ENCODE assay signal across 19 cellular contexts in genomic region chr5:52804978-52805377, GRCh38. TPM values are rescaled to one million over a fixed set of nuclear protein-coding genes. Genes with fewer than 3 reads are reported as not detected.
A peak's percentile ranks its signal among the peaks of the same experiment; 100 is the strongest.
DNase-seq lines count a peak whose midpoint lies in the region; ATAC-seq and TF ChIP-seq lines count a peak whose summit lies in the region.
"Had no signal": no experiment of that assay in that cellular context is flagged by ENCODE, and none has a peak within 500 bp of the region (broad histone marks: within the 10 kb centered on the region; RNA-seq: fewer than 3 reads in every experiment).

No MANE protein-coding gene starts in this region.

- peak overlapping the region; percentile 1 for H3K27ac Mint-ChIP-seq in CD8-positive, alpha-beta T cell
- H3K27ac Mint-ChIP-seq in neural progenitor cell: no peak overlapping the region
- H3K27ac Mint-ChIP-seq: activated CD4-positive, alpha-beta T cell treated with anti-CD3 and anti-CD28 coated beads, Interleukin-2, amount 10 ng/mL, durations not matched to agents 7 days and 5 days; activated naive CD8-positive, alpha-beta T cell; mesothelial cell of epicardium had no signal

- no peak for TF ChIP-seq EP300 in sigmoid colon (IDR thresholded peaks at IDR 0.05)

- H3K79me2 ChIP-seq in neural progenitor cell (ENCODE audit: low read depth): peaks cover 44% of the 10 kb centered on the region

- peaks cover 54% of the 10 kb centered on the region for H3K4me1 Mint-ChIP-seq in CD8-positive, alpha-beta T cell (ENCODE audit: low read depth)
- H3K4me1 Mint-ChIP-seq in neural progenitor cell: peaks cover 28% of the 10 kb centered on the region

- H3K36me3 ChIP-seq in CD8-positive, alpha-beta T cell (ENCODE audit: insufficient read depth, low read length): no peaks in the 10 kb centered on the region
- no peaks in the 10 kb centered on the region for H3K36me3 ChIP-seq in endocrine pancreas (ENCODE audit: control insufficient read depth, insufficient read depth, low read length)
- H3K36me3 ChIP-seq in sigmoid colon: peaks cover 0 to 8% (median 0%) of the 10 kb centered on the region in 4 donors
- H3K36me3 ChIP-seq in neural progenitor cell: no peaks in the 10 kb centered on the region
- H3K36me3 ChIP-seq: breast epithelium had no signal

- peaks cover 25% of the 10 kb centered on the region for H4K20me1 ChIP-seq in neural progenitor cell (ENCODE audit: low read depth)

- H3K36me3 Mint-ChIP-seq in CD8-positive, alpha-beta T cell: peaks cover 33% of the 10 kb centered on the region
- H3K36me3 Mint-ChIP-seq in neural progenitor cell: peaks cover 9% of the 10 kb centered on the region

- peaks cover 23% of the 10 kb centered on the region for H3K4me1 ChIP-seq in CD8-positive, alpha-beta T cell (ENCODE audit: insufficient read depth, low read length)
- H3K4me1 ChIP-seq in endocrine pancreas (ENCODE audit: control insufficient read depth, insufficient read depth, low read length): peaks cover 10% of the 10 kb centered on the region
- H3K4me1 ChIP-seq in sigmoid colon: peaks cover 0 to 94% (median 81%) of the 10 kb centered on the region in 4 donors
- peaks cover 24% of the 10 kb centered on the region for H3K4me1 ChIP-seq in neural progenitor cell

- no peak for TF ChIP-seq CTCF in CD8-positive, alpha-beta T cell (IDR thresholded peaks at IDR 0.05)
- TF ChIP-seq CTCF in sigmoid colon (IDR thresholded peaks at IDR 0.05) (no peak), neural progenitor cell (IDR thresholded peaks at IDR 0.05) (no peak)

- H3K27me3 ChIP-seq in CD8-positive, alpha-beta T cell (ENCODE audit: insufficient read depth, low read length): no peaks in the 10 kb centered on the region
- H3K27me3 ChIP-seq in endocrine pancreas (ENCODE audit: control insufficient read depth, insufficient read depth, low read length): no peaks in the 10 kb centered on the region
- no peaks in the 10 kb centered on the region for H3K27me3 ChIP-seq in sigmoid colon
- H3K27me3 ChIP-seq in neural progenitor cell: no peaks in the 10 kb centered on the region
- H3K27me3 ChIP-seq: breast epithelium had no signal

- TF ChIP-seq POLR2A in sigmoid colon (IDR thresholded peaks at IDR 0.05): no peak

- 79 to 85% methylated on average over 2 of the region's 2 CpGs for WGBS in sigmoid colon, 2 donors

- intact Hi-C loops in CD8-positive, alpha-beta T cell (cut with DNase I, micrococcal nuclease): loop anchor here in 1 of 2 experiments (2.0 to 5.0 kb wide), 2 partner anchors 287 to 304 kb away; partner anchors contain the start of gene MOCS2
- intact Hi-C loops in sigmoid colon (cut with DNase I): loop anchor here (5.0 kb wide), 1 partner anchor 32 kb away; no protein-coding TSS in a partner anchor

- no peaks in the 10 kb centered on the region for H3K27me3 Mint-ChIP-seq in CD8-positive, alpha-beta T cell (ENCODE audit: low read depth)
- H3K27me3 Mint-ChIP-seq in neural progenitor cell (ENCODE audit: insufficient read depth, low read depth): peaks cover under 1% of the 10 kb centered on the region
- H3K27me3 Mint-ChIP-seq: activated CD4-positive, alpha-beta T cell treated with anti-CD3 and anti-CD28 coated beads, Interleukin-2, amount 10 ng/mL, durations not matched to agents 7 days and 5 days; activated naive CD8-positive, alpha-beta T cell had no signal

- H3F3A ChIP-seq in neural progenitor cell (ENCODE audit: low read depth): peaks cover 24% of the 10 kb centered on the region

- H2AFZ ChIP-seq in neural progenitor cell (replicated peaks): no peak overlapping the region

- no peak overlapping the region for H3K4me3 ChIP-seq in CD8-positive, alpha-beta T cell (ENCODE audit: low read depth, low read length)
- peak overlapping the region; percentile 77 for H3K4me3 ChIP-seq in endocrine pancreas (ENCODE audit: control insufficient read depth, insufficient read depth, low read length)
- H3K4me3 ChIP-seq in sigmoid colon: peak overlapping the region in 3 of 4 donors; percentile 1 to 71 (median 56)
- no peak overlapping the region for H3K4me3 ChIP-seq in neural progenitor cell
- H3K4me3 ChIP-seq: breast epithelium, GM12878 had no signal

- no peak overlapping the region for H3K4me3 Mint-ChIP-seq in CD8-positive, alpha-beta T cell
- no peak overlapping the region for H3K4me3 Mint-ChIP-seq in neural progenitor cell
- H3K4me3 Mint-ChIP-seq: activated CD4-positive, alpha-beta T cell treated with anti-CD3 and anti-CD28 coated beads, Interleukin-2, amount 10 ng/mL, durations not matched to agents 7 days and 5 days; mesothelial cell of epicardium had no signal

- CTCF ChIA-PET in CD8-positive, alpha-beta T cell (lab: Charles Lee): no interaction called here

- H3K9me3 ChIP-seq in CD8-positive, alpha-beta T cell (ENCODE audit: low read length): no peaks in the 10 kb centered on the region
- H3K9me3 ChIP-seq in endocrine pancreas (ENCODE audit: control insufficient read depth, low read length): no peaks in the 10 kb centered on the region
- no peaks in the 10 kb centered on the region for H3K9me3 ChIP-seq in sigmoid colon
- no peaks in the 10 kb centered on the region for H3K9me3 ChIP-seq in neural progenitor cell (ENCODE audit: low read depth)
- H3K9me3 ChIP-seq: breast epithelium had no signal

- H3K9me3 Mint-ChIP-seq in CD8-positive, alpha-beta T cell: no peaks in the 10 kb centered on the region
- H3K9me3 Mint-ChIP-seq in neural progenitor cell: no peaks in the 10 kb centered on the region
- H3K9me3 Mint-ChIP-seq: activated CD4-positive, alpha-beta T cell treated with anti-CD3 and anti-CD28 coated beads, Interleukin-2, amount 10 ng/mL, durations not matched to agents 7 days and 5 days; activated T-cell treated with anti-CD3 and anti-CD28 coated beads, Interleukin-2, amount 50 U/mL, for 4 hours; mesothelial cell of epicardium had no signal

- H3K4me2 ChIP-seq in neural progenitor cell: no peak overlapping the region

- no peak for DNase-seq in CD8-positive, alpha-beta T cell
- DNase-seq in MV-4-11 (lab: John Stamatoyannopoulos, UW) (peak; percentile 11), sigmoid colon (no peak), neural progenitor cell (ENCODE audit: low spot score) (no peak), cortex of kidney (lab: John Stamatoyannopoulos, UW) (no peak)
- DNase-seq in stimulated activated CD4-positive, alpha-beta T cell treated with anti-CD3 and anti-CD28 coated beads, Interleukin-2, amount 100 ng/mL, for 48 hours: no peak
- DNase-seq in activated CD4-positive, alpha-beta T cell treated with anti-CD3 and anti-CD28 coated beads, Interleukin-2, amount 50 U/mL, for 4 hours: no peak
- DNase-seq: activated CD4-positive, alpha-beta T cell treated with anti-CD3 and anti-CD28 coated beads, Interleukin-2, amount 10 ng/mL, durations not matched to agents 7 days and 5 days; activated T-cell treated with anti-CD3 and anti-CD28 coated beads, Interleukin-2, amount 50 U/mL, for 4 hours; GDM1; hippocampal formation; NCI-H1930; nucleus accumbens had no signal

- POLR2A ChIA-PET in CD8-positive, alpha-beta T cell (lab: Charles Lee): no interaction called here

- no peak for ATAC-seq in CD8-positive, alpha-beta T cell
- ATAC-seq: activated T-cell treated with anti-CD3 and anti-CD28 coated beads, Interleukin-2, amount 50 U/mL, for 4 hours; GM12878 had no signal

- H3K9ac ChIP-seq in endocrine pancreas (ENCODE audit: control insufficient read depth, insufficient read depth, low read length) (no peak overlapping the region), neural progenitor cell (no peak overlapping the region)

- H3K27ac ChIP-seq in CD8-positive, alpha-beta T cell (ENCODE audit: low read depth, low read length): no peak overlapping the region
- H3K27ac ChIP-seq in sigmoid colon: peak overlapping the region; percentile 91 to 97 (median 94)
- no peak overlapping the region for H3K27ac ChIP-seq in neural progenitor cell
- H3K27ac ChIP-seq: breast epithelium had no signal

RNA-seq across cellular contexts. Expression of gene ITGA1, which starts 17.3 kb away (rescaled TPM):
- 1 to 10 TPM; 4.6 to 7.3 TPM for total RNA-seq in CD8-positive, alpha-beta T cell
- 100 to 1,000 TPM; 162 to 511 (median 209) TPM for total RNA-seq in sigmoid colon
- 1 to 10 TPM; 1.8 to 8.0 (median 4.4) TPM for polyA plus RNA-seq in sigmoid colon
- 2.2 and 3.9 TPM in 2 replicates for total RNA-seq in neural progenitor cell (ENCODE audit: low replicate concordance)
- total RNA-seq: OCI-LY7 had no signal

RNA-seq across cellular contexts. Expression of gene PELO, which starts 17.3 kb away (rescaled TPM):
- total RNA-seq in CD8-positive, alpha-beta T cell: 10 to 100 TPM; 13.4 to 13.7 TPM
- total RNA-seq in sigmoid colon (10 to 100 TPM; 37.1 to 60.1 (median 44.7) TPM), neural progenitor cell (ENCODE audit: low replicate concordance) (8.5 and 11.7 TPM in 2 replicates)
- polyA plus RNA-seq in sigmoid colon: 1 to 10 TPM; 3.9 to 8.3 (median 7.8) TPM

Comparison
In these comparisons a context has a peak if more than half of its experiments do, and no peak if none do; other contexts are left out.
1. H3K27ac ChIP-seq: peak in sigmoid colon (4 of 4); none in CD8-positive, alpha-beta T cell (single experiment) and neural progenitor cell (single experiment).
2. H3K4me3 ChIP-seq: peak in endocrine pancreas (single experiment) and sigmoid colon (3 of 4); none in CD8-positive, alpha-beta T cell (single experiment) and neural progenitor cell (single experiment).
3. RNA of gene ITGA1, which starts 17.3 kb away (total RNA-seq): 162 to 511 TPM in sigmoid colon; 4.6 to 7.3 TPM in CD8-positive, alpha-beta T cell and 2.2 to 3.9 TPM in neural progenitor cell; every median in the first group is over 10 times any median in the second.